Comparison of ENCODE assay signal across 9 cellular contexts in the genomic region with DNA sequence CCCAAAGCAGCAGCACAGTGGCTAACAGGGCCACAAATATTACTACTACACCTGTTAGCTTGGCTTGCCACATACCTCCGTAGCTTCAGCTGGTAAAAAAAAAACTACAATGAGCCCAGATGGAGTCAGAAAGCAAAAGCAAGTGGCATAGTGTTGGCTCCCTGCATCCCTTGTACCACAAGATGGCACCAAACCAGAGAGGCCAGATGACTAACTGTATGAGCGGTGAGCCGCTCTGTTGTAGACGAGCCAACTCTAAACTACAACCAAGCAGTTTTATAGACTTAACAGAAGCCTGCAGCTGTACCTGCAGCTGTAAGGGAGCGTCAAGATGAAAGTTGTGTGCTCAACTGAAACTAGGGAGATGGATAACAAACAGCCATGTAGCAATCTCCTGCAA.
DNase-seq lines count a peak whose midpoint lies in the region; ATAC-seq and TF ChIP-seq lines count a peak whose summit lies in the region.
"Had no signal": no experiment of that assay in that cellular context is flagged by ENCODE, and none has a peak within 500 bp of the region (broad histone marks: within the 10 kb centered on the region; RNA-seq: fewer than 3 reads in every experiment).

No MANE protein-coding gene starts in this region.

- ATAC-seq in GM19035 (IDR thresholded peaks at IDR 0.05; ENCODE audit: unreplicated experiment) (no peak), GM18909 (IDR thresholded peaks at IDR 0.05; ENCODE audit: poor library complexity, unreplicated experiment) (no peak)

- H3K4me1 ChIP-seq in Karpas-422 (ENCODE audit: low read length), result no peaks in the 10 kb centered on the region
- H3K4me1 ChIP-seq: BLaER1 treated with 17β-estradiol and CSF1 and Interleukin-3, amounts not matched to agents 10 nM and 100 nM had no signal

- H3K4me3 ChIP-seq in Karpas-422 (ENCODE audit: low read length) (no peak overlapping the region), retinal pigment epithelial cell (ENCODE audit: low read length) (no peak overlapping the region)
- H3K4me3 ChIP-seq: BLaER1 treated with 17β-estradiol and CSF1 and Interleukin-3, amounts not matched to agents 10 nM and 100 nM had no signal

- no peaks in the 10 kb centered on the region for H3K9me2 ChIP-seq in Karpas-422 (replicated peaks; ENCODE audit: insufficient read depth, low read length)

- H3K4me2 ChIP-seq in Karpas-422 (ENCODE audit: low read depth, low read length, poor library complexity, severe bottlenecking), result no peak overlapping the region
- H3K4me2 ChIP-seq: BLaER1 treated with 17β-estradiol and CSF1 and Interleukin-3, amounts not matched to agents 10 nM and 100 nM had no signal

- no peaks in the 10 kb centered on the region for H3K79me2 ChIP-seq in Karpas-422 (ENCODE audit: low read length)

- DNase-seq in NCI-H2171 treated with DMSO at 0.1 percent for 48 hours (lab: John Stamatoyannopoulos, UW) (peak; percentile 69), NCI-H2171 (lab: John Stamatoyannopoulos, UW) (no peak), Karpas-422 (peak; percentile 63), dermis blood vessel endothelial cell (peak; percentile 17), retinal pigment epithelial cell (ENCODE audit: low read depth) (no peak), cardiac septum (ENCODE audit: low spot score) (no peak)

- no peaks in the 10 kb centered on the region for H3K36me3 ChIP-seq in Karpas-422 (ENCODE audit: insufficient read depth, low read length)
- H3K36me3 ChIP-seq: BLaER1 treated with 17β-estradiol and CSF1 and Interleukin-3, amounts not matched to agents 10 nM and 100 nM had no signal

- no peaks in the 10 kb centered on the region for H3K27me3 ChIP-seq in Karpas-422 (ENCODE audit: low read length)
- H3K27me3 ChIP-seq: BLaER1 treated with 17β-estradiol and CSF1 and Interleukin-3, amounts not matched to agents 10 nM and 100 nM had no signal

- H4K20me1 ChIP-seq in Karpas-422 (ENCODE audit: insufficient read depth, low read depth, low read length), result no peaks in the 10 kb centered on the region
- H4K20me1 ChIP-seq: BLaER1 treated with 17β-estradiol and CSF1 and Interleukin-3, amounts not matched to agents 10 nM and 100 nM had no signal

- H3K9ac ChIP-seq in Karpas-422 (ENCODE audit: low read length), result no peak overlapping the region
- H3K9ac ChIP-seq: BLaER1 treated with 17β-estradiol and CSF1 and Interleukin-3, amounts not matched to agents 10 nM and 100 nM had no signal

- peak; percentile 70 for TF ChIP-seq CTCF in retinal pigment epithelial cell (conservative IDR thresholded peaks at IDR 0.05; ENCODE audit: low read depth, low read length)

- intact Hi-C loops in cardiac septum (cut with DNase I), result no loop called here

- no peaks in the 10 kb centered on the region for H3K9me3 ChIP-seq in Karpas-422 (ENCODE audit: low read length)
- H3K9me3 ChIP-seq: BLaER1 treated with 17β-estradiol and CSF1 and Interleukin-3, amounts not matched to agents 10 nM and 100 nM had no signal

- H2AFZ ChIP-seq in Karpas-422 (ENCODE audit: low read length), result no peak overlapping the region

- no peak overlapping the region for H3K27ac ChIP-seq in Karpas-422 (ENCODE audit: low read length)
- H3K27ac ChIP-seq: BLaER1 treated with 17β-estradiol and CSF1 and Interleukin-3, amounts not matched to agents 10 nM and 100 nM had no signal

Comparison
In these comparisons a context has a peak if more than half of its experiments do, and no peak if none do; other contexts are left out.
1. DNase-seq: peak in NCI-H2171 treated with DMSO at 0.1 percent for 48 hours (single experiment), Karpas-422 (single experiment) and dermis blood vessel endothelial cell (single experiment); none in NCI-H2171 (single experiment), retinal pigment epithelial cell (single experiment) and cardiac septum (single experiment).